ENCODE assay signal across 11 cellular contexts in genomic region chr22:46090051-46090591, GRCh38.
DNase-seq lines count a peak whose midpoint lies in the region; ATAC-seq lines count a peak whose summit lies in the region.
"Had no signal": no experiment of that assay in that cellular context is flagged by ENCODE, and none has a peak within 500 bp of the region (broad histone marks: within the 10 kb centered on the region; RNA-seq: fewer than 3 reads in every experiment).

No MANE protein-coding gene starts in this region.

- peaks cover 85% of the 10 kb centered on the region for H3K4me1 ChIP-seq in adipocyte (ENCODE audit: control insufficient read depth, insufficient read depth, low read length)

- H3K9me3 ChIP-seq in adipocyte (ENCODE audit: control insufficient read depth, low read length): no peaks in the 10 kb centered on the region

- peak overlapping the region; percentile 100 for H3K9ac ChIP-seq in adipocyte (ENCODE audit: low read length)

- ATAC-seq in GM18519 (IDR thresholded peaks at IDR 0.05; ENCODE audit: low FRiP score, unreplicated experiment) (no peak), HG03159 (IDR thresholded peaks at IDR 0.05; ENCODE audit: unreplicated experiment) (no peak)
- ATAC-seq: stimulated activated naive B cell treated with anti-CD40 and anti-IgM and Interleukin-4, amounts not matched to agents 10 μg/mL and 1 μg/mL and 100 μg/mL, for 72 hours had no signal

- peak overlapping the region; percentile 100 for H3K4me3 ChIP-seq in adipocyte (ENCODE audit: low read length)

- DNase-seq in COLO668 (lab: John Stamatoyannopoulos, UW; ENCODE audit: unreplicated experiment) (peak; percentile 90), adipocyte (ENCODE audit: low read depth) (no peak), globus pallidus (ENCODE audit: low spot score) (peak; percentile 33), posterior vena cava (ENCODE audit: low spot score) (peak; percentile 84), NCI-H1105 treated with DMSO at 0.1 percent for 48 hours (lab: John Stamatoyannopoulos, UW) (no peak)
- no peak for DNase-seq in stimulated activated CD4-positive, alpha-beta T cell treated with anti-CD3 and anti-CD28 coated beads, Interleukin-2, amount 100 ng/mL, for 24 hours
- DNase-seq: hippocampal formation; retina; stimulated activated naive B cell treated with anti-CD40 and anti-IgM and Interleukin-4, amounts not matched to agents 10 μg/mL and 1 μg/mL and 100 μg/mL, for 72 hours had no signal

- intact Hi-C loops in posterior vena cava (cut with DNase I): no loop called here

- peaks cover 62% of the 10 kb centered on the region for H3K36me3 ChIP-seq in adipocyte (ENCODE audit: control insufficient read depth, insufficient read depth, low read length, severe bottlenecking)

- no peaks in the 10 kb centered on the region for H3K27me3 ChIP-seq in adipocyte (replicated peaks; ENCODE audit: control insufficient read depth, insufficient read depth, low read length)

Comparison
In these comparisons a context has a peak if more than half of its experiments do, and no peak if none do; other contexts are left out.
1. DNase-seq: peak in COLO668 (single experiment), globus pallidus (single experiment) and posterior vena cava (single experiment); none in adipocyte (single experiment), NCI-H1105 treated with DMSO at 0.1 percent for 48 hours (single experiment) and stimulated activated CD4-positive, alpha-beta T cell treated with anti-CD3 and anti-CD28 coated beads, Interleukin-2, amount 100 ng/mL, for 24 hours (0 of 2).